ENCODE assay signal across 8 cellular contexts in genomic region chr19:5292843-5293606, GRCh38. TPM values are rescaled to one million over a fixed set of nuclear protein-coding genes. Genes with fewer than 3 reads are reported as not detected.
DNase-seq lines count a peak whose midpoint lies in the region; ATAC-seq and TF ChIP-seq lines count a peak whose summit lies in the region.

No MANE protein-coding gene starts in this region.

- TF ChIP-seq EP300 in upper lobe of left lung (IDR thresholded peaks at IDR 0.05): no peak

- no peaks in the 10 kb centered on the region for H3K36me3 ChIP-seq in heart right ventricle
- no peaks in the 10 kb centered on the region for H3K36me3 ChIP-seq in upper lobe of left lung

- 0 to 1% methylated on average over 45 to 67 of the region's 67 CpGs for WGBS in heart right ventricle, 2 donors
- WGBS in upper lobe of left lung, 2 donors: 0% methylated on average over 19 of the region's 67 CpGs; no CpG with 5 or more reads in 1 of the 2 donors

- DNase-seq in ACHN: peak; percentile 60
- peak; percentile 36 for DNase-seq in RPMI8226
- peak; percentile 61 for DNase-seq in activated naive CD8-positive, alpha-beta T cell treated with anti-CD3 and anti-CD28 coated beads, Interleukin-2, amount 50 U/mL, for 24 hours
- DNase-seq in heart right ventricle: peak; percentile 50 to 74
- peak; percentile 45 for DNase-seq in pons (ENCODE audit: low spot score)
- peak; percentile 41 to 93 for DNase-seq in upper lobe of left lung

- TF ChIP-seq POLR2A in GM18951 (IDR thresholded peaks at IDR 0.05; ENCODE audit: extremely low read depth, insufficient read depth, insufficient read length) (peak; percentile 26), upper lobe of left lung (IDR thresholded peaks at IDR 0.05) (peak in 3 of 4 donors; percentile 17 to 63 (median 50))

- H3K9me3 Mint-ChIP-seq in activated naive CD8-positive, alpha-beta T cell treated with anti-CD3 and anti-CD28 coated beads, Interleukin-2, amount 50 U/mL, for 24 hours: no peaks in the 10 kb centered on the region

- peaks cover 0 to 46% (median 23%) of the 10 kb centered on the region in 9 donors for H3K4me1 ChIP-seq in heart right ventricle
- H3K4me1 ChIP-seq in upper lobe of left lung: peaks cover 8 to 33% (median 19%) of the 10 kb centered on the region in 4 donors

- peak overlapping the region in 9 of 10 donors; percentile 64 to 85 (median 81) for H3K27ac ChIP-seq in heart right ventricle
- peak overlapping the region; percentile 65 to 88 (median 84) for H3K27ac ChIP-seq in upper lobe of left lung

- in situ Hi-C loops in ACHN (cut with HindIII; ENCODE audit: low pct_ligation_motif_present, low pct_unique_long_range_greater_than_20kb, low sequenced_read_pairs) (no loop called here), GM18951 (cut with MboI; ENCODE audit: low sequenced_read_pairs, unreplicated experiment) (no loop called here)

- H3K36me3 Mint-ChIP-seq in activated naive CD8-positive, alpha-beta T cell treated with anti-CD3 and anti-CD28 coated beads, Interleukin-2, amount 50 U/mL, for 24 hours (ENCODE audit: low read depth): no peaks in the 10 kb centered on the region

- peaks cover 0 to 5% (median 0%) of the 10 kb centered on the region in 11 donors for H3K9me3 ChIP-seq in heart right ventricle
- H3K9me3 ChIP-seq in upper lobe of left lung: no peaks in the 10 kb centered on the region

- intact Hi-C loops in heart right ventricle (cut with DNase I): no loop called here

- no peak overlapping the region for H3K27ac Mint-ChIP-seq in activated naive CD8-positive, alpha-beta T cell treated with anti-CD3 and anti-CD28 coated beads, Interleukin-2, amount 50 U/mL, for 24 hours

- H3K4me3 ChIP-seq in heart right ventricle (peak overlapping the region; percentile 57 to 80 (median 74)), upper lobe of left lung (peak overlapping the region; percentile 57 to 88 (median 70))

- H3K27me3 ChIP-seq in heart right ventricle: peaks cover 0 to 41% (median 14%) of the 10 kb centered on the region in 7 donors
- peaks cover 0 to 18% (median 2%) of the 10 kb centered on the region in 4 donors for H3K27me3 ChIP-seq in upper lobe of left lung

- TF ChIP-seq CTCF in heart right ventricle (IDR thresholded peaks at IDR 0.05) (peak in 1 of 9 donors; percentile 13), upper lobe of left lung (IDR thresholded peaks at IDR 0.05) (no peak)

- H3K4me1 Mint-ChIP-seq in activated naive CD8-positive, alpha-beta T cell treated with anti-CD3 and anti-CD28 coated beads, Interleukin-2, amount 50 U/mL, for 24 hours: peaks cover 10% of the 10 kb centered on the region

- peak overlapping the region; percentile 34 for H3K4me3 Mint-ChIP-seq in activated naive CD8-positive, alpha-beta T cell treated with anti-CD3 and anti-CD28 coated beads, Interleukin-2, amount 50 U/mL, for 24 hours

- ATAC-seq in activated naive CD8-positive, alpha-beta T cell treated with anti-CD3 and anti-CD28 coated beads, Interleukin-2, amount 50 U/mL, for 24 hours: peak; percentile 64
- peak; percentile 86 to 94 (median 92) for ATAC-seq in heart right ventricle
- ATAC-seq in upper lobe of left lung (ENCODE audit: low FRiP score in 2 of 2): peak; percentile 75 to 93
- ATAC-seq in GM19397 (IDR thresholded peaks at IDR 0.05; ENCODE audit: unreplicated experiment): no peak

- H3K27me3 Mint-ChIP-seq in activated naive CD8-positive, alpha-beta T cell treated with anti-CD3 and anti-CD28 coated beads, Interleukin-2, amount 50 U/mL, for 24 hours: peaks cover 18% of the 10 kb centered on the region

RNA-seq across cellular contexts. Expression of gene PTPRS, which starts 47.6 kb away (rescaled TPM):
- total RNA-seq in heart right ventricle: 10 to 100 TPM; 25.5 to 74.7 (median 33.1) TPM
- 10 to 100 TPM in 1 of 2 donors, 1 to 10 TPM in 1; 4.9 to 20.2 TPM for polyA plus RNA-seq in heart right ventricle
- total RNA-seq in upper lobe of left lung: 100 to 1,000 TPM in 4 of 6 donors, 10 to 100 TPM in 2; 85.6 to 325 (median 146) TPM
